In genomic region chr11:118859995-118860394, GRCh38 we compare ENCODE assay signal across 34 cellular contexts. TPM values are rescaled to one million over a fixed set of nuclear protein-coding genes. Genes with fewer than 3 reads are reported as not detected.
DNase-seq lines count a peak whose midpoint lies in the region; ATAC-seq, FAIRE-seq and TF ChIP-seq lines count a peak whose summit lies in the region.
"Had no signal": no experiment of that assay in that cellular context is flagged by ENCODE, and none has a peak within 500 bp of the region (broad histone marks: within the 10 kb centered on the region; RNA-seq: fewer than 3 reads in every experiment).

No MANE protein-coding gene starts in this region.

- H3K9me2 ChIP-seq in DOHH2 (replicated peaks; ENCODE audit: control insufficient read depth, low read length) (no peaks in the 10 kb centered on the region), OCI-LY7 (ENCODE audit: insufficient read depth, low read length) (no peaks in the 10 kb centered on the region)

- no peaks in the 10 kb centered on the region for H3K9me3 ChIP-seq in DOHH2 (ENCODE audit: control insufficient read depth, insufficient read depth, low read length)
- H3K9me3 ChIP-seq in OCI-LY7 (ENCODE audit: low read length), result no peaks in the 10 kb centered on the region
- H3K9me3 ChIP-seq in smooth muscle cell (replicated peaks; ENCODE audit: low read depth), result no peaks in the 10 kb centered on the region
- H3K9me3 ChIP-seq: colonic mucosa, left lung, psoas muscle, suprapubic skin, upper lobe of right lung had no signal

- ATAC-seq in esophagus mucosa, result peak; percentile 69
- ATAC-seq: left lung, psoas muscle, sciatic nerve, upper lobe of right lung had no signal

- H3K4me3 ChIP-seq in DOHH2 (ENCODE audit: low read length) (no peak overlapping the region), OCI-LY7 (ENCODE audit: low read depth, low read length, poor library complexity, severe bottlenecking) (no peak overlapping the region), smooth muscle cell (no peak overlapping the region)
- H3K4me3 ChIP-seq: colonic mucosa, left lung, psoas muscle, suprapubic skin, upper lobe of right lung had no signal

- 44% methylated on average over 4 of the region's 4 CpGs for WGBS in smooth muscle cell (ENCODE audit: low lambda C conversion rate)

- CTCF ChIA-PET in OCI-LY7 (lab: Charles Lee; ENCODE audit: unreplicated experiment), result interaction anchor here (0.5 to 1.5 kb wide), 4 partner anchors 10 to 242 kb away, joined by 3 to 6 read pairs (median 4); partner anchors contain the start of genes CXCR5 and DPAGT1

- H3K4me1 ChIP-seq in DOHH2 (ENCODE audit: control insufficient read depth, low read length), result peaks cover 49% of the 10 kb centered on the region
- H3K4me1 ChIP-seq in OCI-LY7 (ENCODE audit: insufficient read depth, low read length, poor library complexity, severe bottlenecking), result peaks cover 49% of the 10 kb centered on the region
- no peaks in the 10 kb centered on the region for H3K4me1 ChIP-seq in smooth muscle cell (ENCODE audit: low read depth)
- H3K4me1 ChIP-seq: colonic mucosa, left lung, psoas muscle, suprapubic skin, upper lobe of right lung had no signal

- H3K27ac ChIP-seq in DOHH2 (ENCODE audit: low read depth, low read length) (peak overlapping the region; percentile 36), OCI-LY7 (ENCODE audit: low read depth, low read length, poor library complexity, severe bottlenecking) (peak overlapping the region; percentile 40), smooth muscle cell (ENCODE audit: low read depth) (no peak overlapping the region)
- H3K27ac ChIP-seq: colonic mucosa, epithelial cell of prostate, left lung, psoas muscle, RWPE1, suprapubic skin, upper lobe of right lung had no signal

- H3K27me3 ChIP-seq in DOHH2 (ENCODE audit: control insufficient read depth, low read length) (no peaks in the 10 kb centered on the region), smooth muscle cell (ENCODE audit: low read depth) (no peaks in the 10 kb centered on the region)
- H3K27me3 ChIP-seq: colonic mucosa, left lung, suprapubic skin, upper lobe of right lung had no signal

- POLR2A ChIA-PET in OCI-LY7 (lab: Charles Lee), result interaction anchor here (0.6 to 2.6 kb wide), 9 partner anchors 9 to 125 kb away, joined by 3 to 23 read pairs (median 3); no protein-coding TSS in a partner anchor

- no peak for DNase-seq in OCI-LY7 (ENCODE audit: low spot score)
- DNase-seq in smooth muscle cell (lab: John Stamatoyannopoulos, UW; ENCODE audit: unreplicated experiment), result no peak
- DNase-seq in hypothalamus (lab: John Stamatoyannopoulos, UW), result no peak
- no peak for DNase-seq in cortex of kidney (lab: John Stamatoyannopoulos, UW)
- DNase-seq in GM12892 (ENCODE audit: insufficient read length), result no peak
- DNase-seq: activated CD4-positive, CD25-positive, alpha-beta regulatory T cell treated with anti-CD3 and anti-CD28 coated beads, Interleukin-2, amount 50 U/mL, for 72 hours; activated effector memory CD4-positive, alpha-beta T cell treated with anti-CD3 and anti-CD28 coated beads, Interleukin-2, amount 50 U/mL, for 16 hours; activated T-cell treated with anti-CD3 and anti-CD28 coated beads for 4 hours; aorta; Calu3; colonic mucosa; DMS79; effector CD8-positive, alpha-beta T cell; GDM1; left lung; NCI-H1048; NCI-H2107; NCI-H446; NCI-H82; nucleus accumbens; psoas muscle; stimulated activated CD4-positive, alpha-beta T cell treated with anti-CD3 and anti-CD28 coated beads, Interleukin-4, amount 100 ng/mL, for 24 hours; T-helper 1 cell; upper lobe of right lung had no signal

- no peak for TF ChIP-seq CTCF in DOHH2 (IDR thresholded peaks at IDR 0.05; ENCODE audit: low read depth, low read length, poor library complexity, severe bottlenecking)
- no peak for TF ChIP-seq CTCF in OCI-LY7 (conservative IDR thresholded peaks at IDR 0.05; ENCODE audit: low read length)
- TF ChIP-seq CTCF in smooth muscle cell (IDR thresholded peaks at IDR 0.05; ENCODE audit: borderline replicate concordance, insufficient read depth, poor library complexity, severe bottlenecking), result no peak

- H3K79me2 ChIP-seq in DOHH2 (ENCODE audit: control insufficient read depth, low read length) (no peaks in the 10 kb centered on the region), OCI-LY7 (ENCODE audit: insufficient read depth, low read depth, low read length) (no peaks in the 10 kb centered on the region), smooth muscle cell (ENCODE audit: low read depth) (no peaks in the 10 kb centered on the region)

- no peak overlapping the region for H3K9ac ChIP-seq in smooth muscle cell (ENCODE audit: low read depth)

- H3K4me2 ChIP-seq in DOHH2 (ENCODE audit: low read length) (peak overlapping the region; percentile 10; the same call in 1 of the 2 replicates), OCI-LY7 (ENCODE audit: low read length) (peak overlapping the region; percentile 21), smooth muscle cell (no peak overlapping the region)

- H4K20me1 ChIP-seq in DOHH2 (ENCODE audit: control insufficient read depth, insufficient read depth, low read depth, low read length) (no peaks in the 10 kb centered on the region), OCI-LY7 (ENCODE audit: insufficient read depth, low read length) (no peaks in the 10 kb centered on the region), smooth muscle cell (ENCODE audit: low read depth) (no peaks in the 10 kb centered on the region)

- peak overlapping the region; percentile 56 for H2AFZ ChIP-seq in OCI-LY7 (ENCODE audit: low read length)
- H2AFZ ChIP-seq in smooth muscle cell (ENCODE audit: low read depth), result peak overlapping the region; percentile 77

- no TSS peak for BruUV-seq in OCI-LY7 (replicated peaks; lab: Mats Ljungman, UMichigan)

- H3K36me3 ChIP-seq in DOHH2 (ENCODE audit: control insufficient read depth, low read length), result no peaks in the 10 kb centered on the region
- no peaks in the 10 kb centered on the region for H3K36me3 ChIP-seq in OCI-LY7 (ENCODE audit: insufficient read depth, low read length)
- H3K36me3 ChIP-seq in smooth muscle cell (ENCODE audit: low read depth), result no peaks in the 10 kb centered on the region
- H3K36me3 ChIP-seq: colonic mucosa, left lung, suprapubic skin, upper lobe of right lung had no signal

- intact Hi-C loops in OCI-LY7 (cut with micrococcal nuclease; ENCODE audit: unreplicated experiment), result no loop called here

- H3F3A ChIP-seq in DOHH2 (ENCODE audit: control insufficient read depth, insufficient read depth), result peaks cover 19% of the 10 kb centered on the region
- H3F3A ChIP-seq in smooth muscle cell (ENCODE audit: low read depth), result no peaks in the 10 kb centered on the region

- TF ChIP-seq POLR2A in GM12892 (IDR thresholded peaks at IDR 0.05; ENCODE audit: low read depth, low read length), result no peak

- no peak for FAIRE-seq in GM12892 (lab: Jason Lieb, UNC)
- FAIRE-seq: islet of Langerhans had no signal

RNA-seq across cellular contexts. Expression of gene CXCR5, which starts 23.7 kb away (rescaled TPM):
- total RNA-seq in OCI-LY7 (2014; rRNA removed; shearing (Covaris generic)), result 1.4 and 3.3 TPM in 2 replicates
- total RNA-seq in OCI-LY7 (2022), result 7.1 and 7.3 TPM in 2 replicates
- total RNA-seq in esophagus mucosa, result 0.20 TPM
- not detected in 2 replicates for total RNA-seq in smooth muscle cell
- 1.6 TPM in 1 of 2 replicates, not detected in the other for polyA plus RNA-seq in smooth muscle cell
- 2.1 TPM for polyA plus RNA-seq in GM12892 (2012; ENCODE audit: missing spikeins)
- total RNA-seq: Calu3, glomerular endothelial cell, mesenteric fat pad, myocyte, suprapubic skin, upper lobe of right lung had no signal
